Comparison of ENCODE assay signal across 1 cellular context in the genomic region with DNA sequence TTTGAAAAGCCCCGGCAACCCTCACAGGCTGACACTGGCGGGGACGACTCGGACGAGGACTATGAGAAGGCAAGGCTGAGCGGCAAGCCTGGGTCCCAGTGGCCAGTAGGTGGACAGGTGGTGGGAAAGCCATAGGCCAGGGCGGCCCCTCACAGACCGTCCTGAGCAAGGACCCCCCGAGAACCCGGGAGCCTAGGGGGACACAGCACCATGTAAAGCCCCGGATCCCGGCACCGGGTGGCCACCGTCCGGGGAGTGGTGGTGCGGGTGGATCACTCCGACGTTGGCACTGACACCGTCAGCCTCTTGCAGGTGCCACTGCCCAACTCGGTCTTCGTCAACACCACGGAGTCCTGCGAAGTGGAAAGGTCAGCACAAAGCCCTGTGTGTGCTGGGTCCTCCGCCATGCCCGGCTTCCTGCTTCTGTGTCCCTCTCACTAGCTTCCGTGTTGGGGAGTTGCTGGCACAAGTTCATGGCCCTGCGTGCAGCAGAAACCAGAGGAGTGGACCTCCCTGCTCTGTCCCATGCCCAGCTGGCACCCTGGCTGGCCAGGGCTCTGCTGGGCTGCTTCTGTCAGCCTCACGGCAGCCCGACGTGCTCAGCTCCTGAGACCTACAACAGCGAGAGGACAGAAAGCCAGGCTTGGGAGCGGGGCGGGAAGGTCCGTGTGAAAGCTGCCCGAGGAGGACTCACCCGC.
TF ChIP-seq lines count a peak whose summit lies in the region.

No MANE protein-coding gene starts in this region.

TF ChIP-seq in GM12878, 131 proteins besides CTCF, POLR2A, EP300 and RAD21 (continued from another document):
- TF ChIP-seq, protein P1, sequence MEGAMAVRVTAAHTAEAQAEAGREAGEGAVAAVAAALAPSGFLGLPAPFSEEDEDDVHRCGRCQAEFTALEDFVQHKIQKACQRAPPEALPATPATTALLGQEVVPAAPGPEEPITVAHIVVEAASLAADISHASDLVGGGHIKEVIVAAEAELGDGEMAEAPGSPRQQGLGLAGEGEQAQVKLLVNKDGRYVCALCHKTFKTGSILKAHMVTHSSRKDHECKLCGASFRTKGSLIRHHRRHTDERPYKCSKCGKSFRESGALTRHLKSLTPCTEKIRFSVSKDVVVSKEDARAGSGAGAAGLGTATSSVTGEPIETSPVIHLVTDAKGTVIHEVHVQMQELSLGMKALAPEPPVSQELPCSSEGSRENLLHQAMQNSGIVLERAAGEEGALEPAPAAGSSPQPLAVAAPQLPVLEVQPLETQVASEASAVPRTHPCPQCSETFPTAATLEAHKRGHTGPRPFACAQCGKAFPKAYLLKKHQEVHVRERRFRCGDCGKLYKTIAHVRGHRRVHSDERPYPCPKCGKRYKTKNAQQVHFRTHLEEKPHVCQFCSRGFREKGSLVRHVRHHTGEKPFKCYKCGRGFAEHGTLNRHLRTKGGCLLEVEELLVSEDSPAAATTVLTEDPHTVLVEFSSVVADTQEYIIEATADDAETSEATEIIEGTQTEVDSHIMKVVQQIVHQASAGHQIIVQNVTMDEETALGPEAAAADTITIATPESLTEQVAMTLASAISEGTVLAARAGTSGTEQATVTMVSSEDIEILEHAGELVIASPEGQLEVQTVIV (IDR thresholded peaks at IDR 0.05; ENCODE audit: borderline replicate concordance, partially characterized antibody), result no peak
- TF ChIP-seq EGR1 (IDR thresholded peaks at IDR 0.05; ENCODE audit: borderline replicate concordance in 1 of 2, low read depth in 2 of 2, low read length in 2 of 2), result no peak
